In the genomic region with DNA sequence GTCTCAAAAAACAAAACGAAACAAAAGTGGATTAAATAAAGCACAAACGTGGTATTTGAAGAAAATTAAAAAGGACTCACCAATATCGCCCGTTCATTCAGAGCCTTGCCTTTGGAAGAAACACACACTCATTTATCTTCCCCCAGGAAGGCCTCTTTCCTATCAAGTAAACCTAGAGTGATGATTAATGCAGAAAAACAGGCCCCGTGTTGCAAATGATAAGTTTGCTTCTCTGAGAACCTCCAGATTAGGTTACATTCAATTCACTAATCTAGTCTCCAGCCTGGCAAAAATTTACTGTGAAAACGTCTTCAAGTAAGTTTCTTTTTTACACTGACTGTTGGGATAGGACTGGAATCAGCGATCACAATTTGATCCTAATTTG, we compare ENCODE assay signal across 23 cellular contexts.
DNase-seq lines count a peak whose midpoint lies in the region; TF ChIP-seq lines count a peak whose summit lies in the region.
"Had no signal": no experiment of that assay in that cellular context is flagged by ENCODE, and none has a peak within 500 bp of the region (broad histone marks: within the 10 kb centered on the region; RNA-seq: fewer than 3 reads in every experiment).

No MANE protein-coding gene starts in this region.

- no peak overlapping the region for H4K8ac ChIP-seq in mesendoderm (ENCODE audit: low read depth, low read length)

- H2AFZ ChIP-seq in ACC112 (ENCODE audit: low read length, unreplicated experiment): peak overlapping the region; percentile 26

- H2AK5ac ChIP-seq in mesendoderm (ENCODE audit: low read length): peak overlapping the region; percentile 85

- WGBS in mesendoderm (ENCODE audit: extremely low coverage, insufficient coverage, low lambda C conversion rate): no CpG with 5 or more reads among the region's 7 CpGs

- H2BK5ac ChIP-seq in mesendoderm (ENCODE audit: low read length): peak overlapping the region; percentile 86

- H3K4me2 ChIP-seq in mesendoderm (ENCODE audit: low read length): no peak overlapping the region
- H3K4me2 ChIP-seq: KMS-11 had no signal

- H3K4me3 ChIP-seq in ACC112 (ENCODE audit: low read depth, low read length): no peak overlapping the region
- H3K4me3 ChIP-seq in adipocyte (ENCODE audit: low read length): no peak overlapping the region
- H3K4me3 ChIP-seq in mesendoderm (ENCODE audit: low read length): no peak overlapping the region
- no peak overlapping the region for H3K4me3 ChIP-seq in coronary artery
- H3K4me3 ChIP-seq: cardiac muscle cell, lower lobe of right lung, sigmoid colon, stomach, tibial nerve had no signal

- peak overlapping the region; percentile 29 for H2BK120ac ChIP-seq in mesendoderm (ENCODE audit: low read depth, low read length)

- H3K36me3 ChIP-seq in ACC112 (ENCODE audit: insufficient read depth, low read length): no peaks in the 10 kb centered on the region
- H3K36me3 ChIP-seq in adipocyte (ENCODE audit: control insufficient read depth, insufficient read depth, low read length, severe bottlenecking): no peaks in the 10 kb centered on the region
- no peaks in the 10 kb centered on the region for H3K36me3 ChIP-seq in mesendoderm (ENCODE audit: control insufficient read depth, insufficient read depth, low read length)
- H3K36me3 ChIP-seq: cardiac muscle cell, lower lobe of right lung, sigmoid colon, stomach, tibial nerve had no signal

- H3K56ac ChIP-seq in mesendoderm (ENCODE audit: low read length): peak overlapping the region; percentile 82

- H4K5ac ChIP-seq in mesendoderm (ENCODE audit: low read length): no peak overlapping the region

- peaks cover 18% of the 10 kb centered on the region for H3K4me1 ChIP-seq in ACC112 (ENCODE audit: control insufficient read depth, insufficient read depth, low read length, unreplicated experiment)
- H3K4me1 ChIP-seq in adipocyte (ENCODE audit: control insufficient read depth, insufficient read depth, low read length): peaks cover 17% of the 10 kb centered on the region
- H3K4me1 ChIP-seq in mesendoderm (ENCODE audit: control insufficient read depth, low read depth, low read length): peaks cover 19% of the 10 kb centered on the region

- H3K79me2 ChIP-seq in ACC112 (ENCODE audit: control insufficient read depth, insufficient read depth, low read length, unreplicated experiment) (no peaks in the 10 kb centered on the region), mesendoderm (ENCODE audit: control insufficient read depth, insufficient read depth, low read length) (no peaks in the 10 kb centered on the region)

- H3K79me1 ChIP-seq in mesendoderm (ENCODE audit: low read length): no peaks in the 10 kb centered on the region

- H3K27me3 ChIP-seq in ACC112 (ENCODE audit: insufficient read depth, low read length) (no peaks in the 10 kb centered on the region), adipocyte (replicated peaks; ENCODE audit: control insufficient read depth, insufficient read depth, low read length) (no peaks in the 10 kb centered on the region), mesendoderm (ENCODE audit: insufficient read depth, low read length, poor library complexity) (no peaks in the 10 kb centered on the region)
- H3K27me3 ChIP-seq: cardiac muscle cell, sigmoid colon, stomach, tibial nerve had no signal

- peak overlapping the region; percentile 36 for H3K9ac ChIP-seq in adipocyte (ENCODE audit: low read length)
- peak overlapping the region; percentile 28 for H3K9ac ChIP-seq in mesendoderm (ENCODE audit: low read length)
- H3K9ac ChIP-seq: KMS-11 had no signal

- no peak overlapping the region for H2BK15ac ChIP-seq in mesendoderm (replicated peaks; ENCODE audit: low read depth)

- no peak overlapping the region for H3K27ac ChIP-seq in ACC112 (ENCODE audit: low read depth, low read length)
- H3K27ac ChIP-seq in mesendoderm (ENCODE audit: low read depth, low read length): peak overlapping the region; percentile 83
- H3K27ac ChIP-seq in coronary artery: no peak overlapping the region
- H3K27ac ChIP-seq: cardiac muscle cell, KMS-11, lower lobe of right lung, sigmoid colon, tibial nerve had no signal

- peak overlapping the region; percentile 89 for H3K4ac ChIP-seq in mesendoderm (ENCODE audit: low read depth, low read length)

- DNase-seq in NCI-H226 (peak; percentile 67), adipocyte (ENCODE audit: low read depth) (no peak), mesendoderm (peak; percentile 69), NCI-H2171 (lab: John Stamatoyannopoulos, UW) (no peak), coronary artery (ENCODE audit: low spot score) (no peak), HuH-7.5 (ENCODE audit: low spot score) (no peak)
- no peak for DNase-seq in activated CD8-positive, alpha-beta memory T cell treated with anti-CD3 and anti-CD28 coated beads, Interleukin-2, amount 50 U/mL, for 4 hours
- DNase-seq: activated CD4-positive, CD25-positive, alpha-beta regulatory T cell treated with anti-CD3 and anti-CD28 coated beads, Interleukin-2, amount 50 U/mL, for 72 hours; activated T-cell treated with anti-CD3 and anti-CD28 coated beads, Interleukin-2, amount 50 U/mL, for 24 hours; DMS53; GDM1; glutamatergic neuron; GOT3; lower lobe of right lung; NCI-H1694; NCI-H2171 treated with DMSO at 0.1 percent for 48 hours; NCI-H526; sigmoid colon; stomach had no signal

- no peak overlapping the region for H3K23ac ChIP-seq in mesendoderm (ENCODE audit: low read length)

- no peak for TF ChIP-seq CTCF in coronary artery (IDR thresholded peaks at IDR 0.05)

- peaks cover 6% of the 10 kb centered on the region for H3K9me3 ChIP-seq in adipocyte (ENCODE audit: control insufficient read depth, low read length)
- H3K9me3 ChIP-seq: sigmoid colon had no signal

- H3K18ac ChIP-seq in mesendoderm (ENCODE audit: low read length): peak overlapping the region; percentile 95

Comparison
In these comparisons a context has a peak if more than half of its experiments do, and no peak if none do; other contexts are left out.
1. DNase-seq: peak in NCI-H226 (single experiment) and mesendoderm (single experiment); none in adipocyte (single experiment), NCI-H2171 (single experiment), activated CD8-positive, alpha-beta memory T cell treated with anti-CD3 and anti-CD28 coated beads, Interleukin-2, amount 50 U/mL, for 4 hours (single experiment), coronary artery (single experiment) and HuH-7.5 (single experiment).